ENCODE assay signal across 25 cellular contexts in genomic region chr1:47646676-47647075, GRCh38.
"Had no signal": no experiment of that assay in that cellular context is flagged by ENCODE, and none has a peak within 500 bp of the region (broad histone marks: within the 10 kb centered on the region; RNA-seq: fewer than 3 reads in every experiment).

No MANE protein-coding gene starts in this region.

- DNase-seq: activated CD4-positive, alpha-beta T cell treated with anti-CD3 and anti-CD28 coated beads for 48 hours; activated CD4-positive, alpha-beta T cell treated with anti-CD3 and anti-CD28 coated beads, Interleukin-2, amount 50 U/mL, for 48 hours; activated CD8-positive, alpha-beta memory T cell treated with anti-CD3 and anti-CD28 coated beads for 24 hours; activated naive CD4-positive, alpha-beta T cell treated with anti-CD3 and anti-CD28 coated beads for 36 hours; activated naive CD8-positive, alpha-beta T cell treated with anti-CD3 and anti-CD28 coated beads for 36 hours; adrenal gland; aorta; central memory CD4-positive, alpha-beta T cell; esophagus squamous epithelium; gastrocnemius medialis; glutamatergic neuron; left cardiac atrium; left ventricle myocardium superior; retina; stimulated activated CD4-positive, alpha-beta T cell treated with anti-CD3 and anti-CD28 coated beads, Interleukin-4, amount 100 ng/mL, for 4 hours; stimulated activated CD8-positive, alpha-beta memory T cell treated with anti-CD3 and anti-CD28 coated beads, Interleukin-4, amount 100 ng/mL, for 48 hours; stimulated activated naive CD8-positive, alpha-beta T cell treated with anti-CD3 and anti-CD28 coated beads, Interleukin-15, amount 100 ng/mL, for 72 hours; substantia nigra; T-cell had no signal

- H3K9me3 ChIP-seq: adrenal gland, esophagus squamous epithelium, gastrocnemius medialis, neutrophil, upper lobe of left lung, vagina had no signal

- H3K27ac ChIP-seq: adrenal gland, esophagus squamous epithelium, gastrocnemius medialis, neutrophil, skin epidermis, upper lobe of left lung, vagina had no signal

- H3K4me1 ChIP-seq: adrenal gland, gastrocnemius medialis had no signal

- H3K36me3 ChIP-seq: adrenal gland, esophagus squamous epithelium, gastrocnemius medialis, neutrophil, upper lobe of left lung, vagina had no signal

- ATAC-seq: gastrocnemius medialis; left cardiac atrium; left ventricle myocardium superior; sciatic nerve; stimulated activated memory B cell treated with anti-CD40 and anti-IgM and Interleukin-4, amounts not matched to agents 10 μg/mL and 1 μg/mL and 100 μg/mL, for 72 hours; T-cell had no signal

- H3K4me3 ChIP-seq: adrenal gland, esophagus squamous epithelium, gastrocnemius medialis, skin epidermis, upper lobe of left lung, vagina had no signal

- H3K27me3 ChIP-seq: adrenal gland, gastrocnemius medialis, neutrophil, upper lobe of left lung, vagina had no signal
